ENCODE assay signal across 32 cellular contexts in genomic region chr4:592825-593520, GRCh38. TPM values are rescaled to one million over a fixed set of nuclear protein-coding genes. Genes with fewer than 3 reads are reported as not detected.
"Had no signal": no experiment of that assay in that cellular context is flagged by ENCODE, and none has a peak within 500 bp of the region (broad histone marks: within the 10 kb centered on the region; RNA-seq: fewer than 3 reads in every experiment).

No MANE protein-coding gene starts in this region.

- H3K27ac ChIP-seq: ascending aorta, SJCRH30 had no signal

- ATAC-seq: activated CD8-positive, alpha-beta T cell treated with anti-CD3 and anti-CD28 coated beads, Interleukin-2, amount 10 ng/mL, durations not matched to agents 7 days and 5 days; activated naive CD4-positive, alpha-beta T cell treated with anti-CD3 and anti-CD28 coated beads, Interleukin-2, amount 50 U/mL, for 72 hours; activated naive CD8-positive, alpha-beta T cell treated with anti-CD3 and anti-CD28 coated beads, Interleukin-2, amount 50 U/mL, for 24 hours; Right ventricle myocardium inferior had no signal

- H3K9me3 ChIP-seq: SK-N-SH had no signal

- H3K4me3 Mint-ChIP-seq: activated CD8-positive, alpha-beta T cell treated with anti-CD3 and anti-CD28 coated beads, Interleukin-2, amount 10 ng/mL, durations not matched to agents 7 days and 5 days; activated naive CD8-positive, alpha-beta T cell treated with anti-CD3 and anti-CD28 coated beads, Interleukin-2, amount 50 U/mL, for 24 hours; activated T-helper 1 cell treated with anti-CD3 and anti-CD28 coated beads, Interleukin-12 subunit alpha, Interleukin-12 subunit beta, Interleukin-2, Interleukin-4 antibody, amounts not matched to agents 30 ng/mL and 10 ng/mL and 1 ng/mL, durations not matched to agents 14 hours and 24 hours and 36 hours; brain; central memory CD8-positive, alpha-beta T cell had no signal

- H3K27me3 ChIP-seq: ascending aorta, SJCRH30 had no signal

- H3K4me1 ChIP-seq: ascending aorta, SJCRH30 had no signal

- H3K9ac ChIP-seq: SK-N-SH had no signal

- H3K4me2 ChIP-seq: SK-N-SH had no signal

- H3K4me3 ChIP-seq: ascending aorta, SJCRH30 had no signal

- H3K4me1 Mint-ChIP-seq: activated naive CD8-positive, alpha-beta T cell treated with anti-CD3 and anti-CD28 coated beads, Interleukin-2, amount 50 U/mL, for 24 hours; brain; central memory CD8-positive, alpha-beta T cell had no signal

- H3K36me3 ChIP-seq: ascending aorta, SJCRH30 had no signal

- H3K27ac Mint-ChIP-seq: activated CD8-positive, alpha-beta T cell treated with anti-CD3 and anti-CD28 coated beads, Interleukin-2, amount 10 ng/mL, durations not matched to agents 7 days and 5 days; activated naive CD4-positive, alpha-beta T cell treated with anti-CD3 and anti-CD28 coated beads, Interleukin-2, amount 50 U/mL, for 72 hours; activated naive CD8-positive, alpha-beta T cell treated with anti-CD3 and anti-CD28 coated beads, Interleukin-2, amount 50 U/mL, for 24 hours; activated T-helper 1 cell treated with anti-CD3 and anti-CD28 coated beads, Interleukin-12 subunit alpha, Interleukin-12 subunit beta, Interleukin-2, Interleukin-4 antibody, amounts not matched to agents 30 ng/mL and 10 ng/mL and 1 ng/mL, durations not matched to agents 14 hours and 24 hours and 36 hours; brain had no signal

- DNase-seq: activated CD4-positive, alpha-beta T cell treated with anti-CD3 and anti-CD28 coated beads for 48 hours; activated CD4-positive, alpha-beta T cell treated with anti-CD3 and anti-CD28 coated beads, Interleukin-2, amount 50 U/mL, for 4 hours; activated CD4-positive, CD25-positive, alpha-beta regulatory T cell treated with anti-CD3 and anti-CD28 coated beads, Interleukin-2, amount 50 U/mL, for 72 hours; activated CD8-positive, alpha-beta memory T cell treated with anti-CD3 and anti-CD28 coated beads, Interleukin-2, amount 50 U/mL, for 48 hours; activated CD8-positive, alpha-beta T cell treated with anti-CD3 and anti-CD28 coated beads, Interleukin-2, amount 10 ng/mL, durations not matched to agents 7 days and 5 days; activated effector memory CD4-positive, alpha-beta T cell treated with Interleukin-2 at 50 U/mL for 16 hours; activated naive CD4-positive, alpha-beta T cell; activated naive CD8-positive, alpha-beta T cell treated with anti-CD3 and anti-CD28 coated beads, Interleukin-2, amount 50 U/mL, for 24 hours; activated T-cell treated with anti-CD3 and anti-CD28 coated beads, Interleukin-2, amount 50 U/mL, for 1 hour; amniotic stem cell; Kasumi-1; NCI-H1048; NCI-H146; NCI-H187 treated with DMSO at 0.1 percent for 48 hours; NCI-H2081 treated with DMSO at 0.1 percent for 48 hours; NCI-H345; NCI-H510A; NCI-H526 treated with DMSO at 0.1 percent for 48 hours; NCI-H82; RPMI8226; SJCRH30; SK-N-SH; T-helper 1 cell had no signal

RNA-seq across cellular contexts. Expression of gene TMEM271, which starts 16.9 kb away (rescaled TPM):
- total RNA-seq: activated CD8-positive, alpha-beta T cell treated with anti-CD3 and anti-CD28 coated beads, Interleukin-2, amount 10 ng/mL, durations not matched to agents 7 days and 5 days; activated naive CD4-positive, alpha-beta T cell treated with anti-CD3 and anti-CD28 coated beads, Interleukin-2, amount 50 U/mL, for 72 hours; activated T-helper 1 cell treated with anti-CD3 and anti-CD28 coated beads, Interleukin-12 subunit alpha, Interleukin-12 subunit beta, Interleukin-2, Interleukin-4 antibody, amounts not matched to agents 30 ng/mL and 10 ng/mL and 1 ng/mL, durations not matched to agents 14 hours and 24 hours and 36 hours; ascending aorta; M059J; OCI-LY7; Right ventricle myocardium inferior; T-helper 2 cell treated with Interferon-gamma antibody and Interleukin-4, amounts not matched to agents 100 ng/mL and 5 ng/mL, for 36 hours had no signal
- polyA plus RNA-seq: SK-N-SH had no signal

RNA-seq across cellular contexts. Expression of gene PDE6B, which starts 32.4 kb away (rescaled TPM):
- total RNA-seq: ascending aorta, M059J, OCI-LY7, SJCRH30 had no signal
